Comparison of ENCODE assay signal across 28 cellular contexts in genomic region chr4:179692251-179692650, GRCh38.
"Had no signal": no experiment of that assay in that cellular context is flagged by ENCODE, and none has a peak within 500 bp of the region (broad histone marks: within the 10 kb centered on the region; RNA-seq: fewer than 3 reads in every experiment).

No MANE protein-coding gene starts in this region.

- H2AFZ ChIP-seq: neural progenitor cell, parathyroid adenoma had no signal

- H3K4me3 ChIP-seq: lower lobe of right lung, neural progenitor cell, psoas muscle, skin epidermis, spleen, tibial nerve, uterus had no signal

- H3K36me3 ChIP-seq: lower lobe of right lung, neural progenitor cell, neutrophil, spleen, tibial nerve, uterus had no signal

- H3K9me3 Mint-ChIP-seq: nephron progenitor cell; stimulated activated memory B cell treated with anti-CD40 and anti-IgM and Interleukin-4, amounts not matched to agents 10 μg/mL and 1 μg/mL and 100 μg/mL, for 72 hours; stimulated activated naive CD8-positive, alpha-beta T cell treated with anti-CD3 and anti-CD28 coated beads, Interleukin-15, amount 100 ng/mL, for 72 hours; type B pancreatic cell had no signal

- H3K4me2 ChIP-seq: neural progenitor cell had no signal

- H3K4me1 ChIP-seq: lower lobe of right lung, neural progenitor cell, parathyroid adenoma, psoas muscle, spleen, tibial nerve, uterus had no signal

- H3K79me2 ChIP-seq: parathyroid adenoma had no signal

- H3K36me3 Mint-ChIP-seq: mesothelial cell of epicardium; naive B cell; natural killer cell; neural progenitor cell; stimulated activated memory B cell treated with anti-CD40 and anti-IgM and Interleukin-4, amounts not matched to agents 10 μg/mL and 1 μg/mL and 100 μg/mL, for 72 hours; type B pancreatic cell had no signal

- H3K9ac ChIP-seq: neural progenitor cell, parathyroid adenoma had no signal

- ATAC-seq: left cardiac atrium; left lobe of liver; lower lobe of right lung; natural killer cell; psoas muscle; right cardiac atrium; sciatic nerve; stimulated activated memory B cell treated with anti-CD40 and anti-IgM and Interleukin-4, amounts not matched to agents 10 μg/mL and 1 μg/mL and 100 μg/mL, for 72 hours; stimulated activated naive CD8-positive, alpha-beta T cell treated with anti-CD3 and anti-CD28 coated beads, Interleukin-15, amount 100 ng/mL, for 72 hours had no signal

- H3K27me3 ChIP-seq: neural progenitor cell, neutrophil, spleen, tibial nerve, uterus had no signal

- H3K9me3 ChIP-seq: lower lobe of right lung, psoas muscle, spleen, tibial nerve, uterus had no signal

- H3K4me3 Mint-ChIP-seq: mesothelial cell of epicardium; naive B cell; natural killer cell; nephron progenitor cell; neural progenitor cell; stimulated activated memory B cell treated with anti-CD40 and anti-IgM and Interleukin-4, amounts not matched to agents 10 μg/mL and 1 μg/mL and 100 μg/mL, for 72 hours; stimulated activated naive CD8-positive, alpha-beta T cell treated with anti-CD3 and anti-CD28 coated beads, Interleukin-15, amount 100 ng/mL, for 72 hours; type B pancreatic cell had no signal

- DNase-seq: hippocampal formation; kidney glomerular epithelial cell; left cardiac atrium; lower lobe of right lung; mammary epithelial cell; mesendoderm; naive B cell; natural killer cell; nephron progenitor cell; occipital lobe; psoas muscle; right cardiac atrium; spleen; stimulated activated CD4-positive, alpha-beta T cell treated with anti-CD3 and anti-CD28 coated beads, Interleukin-4, amount 100 ng/mL, for 24 hours; stimulated activated naive CD4-positive, alpha-beta T cell treated with Interleukin-2 at 50 U/mL for 16 hours; stimulated activated naive CD8-positive, alpha-beta T cell treated with anti-CD3 and anti-CD28 coated beads, Interleukin-15, amount 100 ng/mL, for 72 hours; substantia nigra; uterus had no signal

- H3K27ac ChIP-seq: lower lobe of right lung, neural progenitor cell, neutrophil, parathyroid adenoma, psoas muscle, skin epidermis, spleen, tibial nerve, uterus had no signal

- H3K4me1 Mint-ChIP-seq: naive B cell; natural killer cell; nephron progenitor cell; neural progenitor cell; stimulated activated memory B cell treated with anti-CD40 and anti-IgM and Interleukin-4, amounts not matched to agents 10 μg/mL and 1 μg/mL and 100 μg/mL, for 72 hours; stimulated activated naive CD8-positive, alpha-beta T cell treated with anti-CD3 and anti-CD28 coated beads, Interleukin-15, amount 100 ng/mL, for 72 hours had no signal

- H3K27ac Mint-ChIP-seq: naive B cell; natural killer cell; nephron progenitor cell; neural progenitor cell; stimulated activated memory B cell treated with anti-CD40 and anti-IgM and Interleukin-4, amounts not matched to agents 10 μg/mL and 1 μg/mL and 100 μg/mL, for 72 hours; stimulated activated naive CD8-positive, alpha-beta T cell treated with anti-CD3 and anti-CD28 coated beads, Interleukin-15, amount 100 ng/mL, for 72 hours; type B pancreatic cell had no signal
